In genomic region chr2:975095-975494, GRCh38 we compare ENCODE assay signal across 32 cellular contexts. TPM values are rescaled to one million over a fixed set of nuclear protein-coding genes. Genes with fewer than 3 reads are reported as not detected.
A peak's percentile ranks its signal among the peaks of the same experiment; 100 is the strongest.
DNase-seq lines count a peak whose midpoint lies in the region; ATAC-seq and TF ChIP-seq lines count a peak whose summit lies in the region.
"Had no signal": no experiment of that assay in that cellular context is flagged by ENCODE, and none has a peak within 500 bp of the region (broad histone marks: within the 10 kb centered on the region; RNA-seq: fewer than 3 reads in every experiment).

No MANE protein-coding gene starts in this region.

- POLR2A ChIA-PET in CD4-positive, alpha-beta T cell (lab: Charles Lee), result interaction anchor here (1.5 kb wide), 1 partner anchor 10 kb away, joined by 8 read pairs; no protein-coding TSS in a partner anchor
- POLR2A ChIA-PET in HEK293 (lab: Yijun Ruan, JAX), result interaction anchor here (1.1 kb wide), 1 partner anchor 15 kb away, joined by 3 read pairs; no protein-coding TSS in a partner anchor

- no peak overlapping the region for H3K4me3 ChIP-seq in HEK293 (ENCODE audit: low read depth, low read length)
- no peak overlapping the region for H3K4me3 ChIP-seq in Peyer's patch
- H3K4me3 ChIP-seq in heart right ventricle, result no peak overlapping the region
- H3K4me3 ChIP-seq: ascending aorta, cardiac muscle cell, colonic mucosa, GM23248, right atrium auricular region, SJSA1, stomach, thyroid gland had no signal

- no peaks in the 10 kb centered on the region for H3K9me3 ChIP-seq in CD4-positive, alpha-beta T cell (ENCODE audit: control insufficient read depth, low read length)
- H3K9me3 ChIP-seq in HEK293 (ENCODE audit: control insufficient read depth, insufficient read depth, low read depth, low read length), result no peaks in the 10 kb centered on the region
- H3K9me3 ChIP-seq in Peyer's patch, result no peaks in the 10 kb centered on the region
- peaks cover 0 to 5% (median 0%) of the 10 kb centered on the region in 11 donors for H3K9me3 ChIP-seq in heart right ventricle
- H3K9me3 ChIP-seq: ascending aorta, colonic mucosa, right atrium auricular region, SJSA1, stomach, thyroid gland had no signal

- no peak overlapping the region for H3K27ac Mint-ChIP-seq in CD4-positive, alpha-beta T cell
- peak overlapping the region; percentile 87 for H3K27ac Mint-ChIP-seq in activated naive CD8-positive, alpha-beta T cell treated with anti-CD3 and anti-CD28 coated beads for 36 hours
- peak overlapping the region; percentile 10 to 43 for H3K27ac Mint-ChIP-seq in natural killer cell
- H3K27ac Mint-ChIP-seq: activated naive CD4-positive, alpha-beta T cell treated with anti-CD3 and anti-CD28 coated beads, Interleukin-2, amount 50 U/mL, for 72 hours; activated T-helper 2 cell treated with anti-CD3 and anti-CD28 coated beads, Interferon-gamma antibody, Interleukin-2, Interleukin-4, amounts not matched to agents 10 μg/mL and 5 μg/mL and 100 μg/mL, durations not matched to agents 14 hours and 24 hours and 36 hours; HFFc6 had no signal

- peaks cover 10% of the 10 kb centered on the region for H3K4me1 ChIP-seq in HEK293 (ENCODE audit: control insufficient read depth, insufficient read depth, low read length)
- no peaks in the 10 kb centered on the region for H3K4me1 ChIP-seq in Peyer's patch
- H3K4me1 ChIP-seq in heart right ventricle, result peaks cover 0 to 14% (median 8%) of the 10 kb centered on the region in 9 donors
- H3K4me1 ChIP-seq: ascending aorta, colonic mucosa had no signal

- no peak for DNase-seq in CD4-positive, alpha-beta T cell
- no peak for DNase-seq in activated naive CD8-positive, alpha-beta T cell treated with anti-CD3 and anti-CD28 coated beads for 36 hours
- DNase-seq in natural killer cell (no peak), G401 (ENCODE audit: low spot score) (no peak), Peyer's patch (no peak), heart right ventricle (no peak)
- DNase-seq: activated B cell treated with CpG ODN at 0.5 μM for 24 hours; activated CD4-positive, alpha-beta T cell treated with anti-CD3 and anti-CD28 coated beads, Interleukin-2, amount 50 U/mL, for 4 hours; activated CD8-positive, alpha-beta memory T cell treated with anti-CD3 and anti-CD28 coated beads, Interleukin-2, amount 50 U/mL, for 48 hours; colonic mucosa; effector CD8-positive, alpha-beta T cell; GM23248; HFFc6; hypothalamus; left colon; NCI-H1092; NCI-H1694 treated with DMSO at 0.1 percent for 48 hours; NCI-H510A; posterior cingulate gyrus; stimulated activated CD4-positive, alpha-beta T cell treated with anti-CD3 and anti-CD28 coated beads, Interleukin-1b, Interleukin-23, amount 100 ng/mL, for 48 hours; stomach; T-helper 1 cell had no signal

- TF ChIP-seq CTCF in CD4-positive, alpha-beta T cell (IDR thresholded peaks at IDR 0.05), result no peak
- no peak for TF ChIP-seq CTCF in HEK293 (tag by site-specific recombination; IDR thresholded peaks at IDR 0.05)
- no peak for TF ChIP-seq CTCF in natural killer cell (IDR thresholded peaks at IDR 0.05)
- no peak for TF ChIP-seq CTCF in Peyer's patch (IDR thresholded peaks at IDR 0.05)
- no peak for TF ChIP-seq CTCF in heart right ventricle (IDR thresholded peaks at IDR 0.05)

- peaks cover 3% of the 10 kb centered on the region for H3K9me3 Mint-ChIP-seq in CD4-positive, alpha-beta T cell
- peaks cover 26% of the 10 kb centered on the region for H3K9me3 Mint-ChIP-seq in activated naive CD8-positive, alpha-beta T cell treated with anti-CD3 and anti-CD28 coated beads for 36 hours
- H3K9me3 Mint-ChIP-seq in natural killer cell, result peaks cover 0 to 7% of the 10 kb centered on the region in 2 donors

- no peaks in the 10 kb centered on the region for H3K36me3 Mint-ChIP-seq in CD4-positive, alpha-beta T cell (ENCODE audit: low read depth)
- H3K36me3 Mint-ChIP-seq in activated naive CD8-positive, alpha-beta T cell treated with anti-CD3 and anti-CD28 coated beads for 36 hours, result peaks cover 41% of the 10 kb centered on the region
- peaks cover 10% of the 10 kb centered on the region for H3K36me3 Mint-ChIP-seq in natural killer cell

- TF ChIP-seq POLR2A in Peyer's patch (IDR thresholded peaks at IDR 0.05), result no peak

- ATAC-seq in CD4-positive, alpha-beta T cell (ENCODE audit: poor library complexity), result no peak
- peak in 1 of 3 donors; percentile 8 for ATAC-seq in natural killer cell
- no peak for ATAC-seq in heart right ventricle
- ATAC-seq: left colon had no signal

- H3K27me3 ChIP-seq in CD4-positive, alpha-beta T cell (ENCODE audit: control insufficient read depth, insufficient read depth, low read length), result peaks cover 6% of the 10 kb centered on the region
- no peaks in the 10 kb centered on the region for H3K27me3 ChIP-seq in Peyer's patch
- H3K27me3 ChIP-seq in heart right ventricle, result peaks cover 0 to 13% (median 5%) of the 10 kb centered on the region in 7 donors
- H3K27me3 ChIP-seq: ascending aorta, cardiac muscle cell, colonic mucosa, right atrium auricular region, SJSA1, thyroid gland had no signal

- peaks cover 23% of the 10 kb centered on the region for H3K4me1 Mint-ChIP-seq in CD4-positive, alpha-beta T cell (ENCODE audit: low read depth)
- peaks cover 77% of the 10 kb centered on the region for H3K4me1 Mint-ChIP-seq in activated naive CD8-positive, alpha-beta T cell treated with anti-CD3 and anti-CD28 coated beads for 36 hours
- H3K4me1 Mint-ChIP-seq in natural killer cell, result peaks cover 23 to 26% of the 10 kb centered on the region in 2 donors

- peaks cover 22% of the 10 kb centered on the region for H3K27me3 Mint-ChIP-seq in CD4-positive, alpha-beta T cell
- no peaks in the 10 kb centered on the region for H3K27me3 Mint-ChIP-seq in activated naive CD8-positive, alpha-beta T cell treated with anti-CD3 and anti-CD28 coated beads for 36 hours
- H3K27me3 Mint-ChIP-seq in natural killer cell (ENCODE audit: low read depth in 2 of 2), result peaks cover 9 to 19% of the 10 kb centered on the region in 2 donors

- in situ Hi-C loops in G401 (cut with HindIII; ENCODE audit: low sequenced_read_pairs), result no loop called here

- H3K4me3 Mint-ChIP-seq in CD4-positive, alpha-beta T cell, result peak overlapping the region; percentile 26
- H3K4me3 Mint-ChIP-seq in activated naive CD8-positive, alpha-beta T cell treated with anti-CD3 and anti-CD28 coated beads for 36 hours, result peak overlapping the region; percentile 38
- H3K4me3 Mint-ChIP-seq in natural killer cell, result peak overlapping the region; percentile 64
- H3K4me3 Mint-ChIP-seq: HFFc6 had no signal

- intact Hi-C loops in CD4-positive, alpha-beta T cell (cut with DNase I, micrococcal nuclease), result no loop called here
- intact Hi-C loops in natural killer cell (cut with micrococcal nuclease) (no loop called here), heart right ventricle (cut with DNase I) (no loop called here)

- WGBS in heart right ventricle, 2 donors, result 75 to 81% methylated on average over 4 of the region's 4 CpGs

- no peak overlapping the region for H3K27ac ChIP-seq in CD4-positive, alpha-beta T cell (ENCODE audit: low read depth, low read length)
- H3K27ac ChIP-seq in HEK293 (ENCODE audit: extremely low read depth, low read depth, low read length), result no peak overlapping the region
- H3K27ac ChIP-seq in Peyer's patch, result no peak overlapping the region
- no peak overlapping the region for H3K27ac ChIP-seq in heart right ventricle
- H3K27ac ChIP-seq: ascending aorta, cardiac muscle cell, colonic mucosa, GM23248, right atrium auricular region, RWPE1, SJSA1, stomach, thyroid gland had no signal

- H3K36me3 ChIP-seq in HEK293 (ENCODE audit: control insufficient read depth in 2 of 2, insufficient read depth in 1 of 2, low read length in 2 of 2) (no peaks in the 10 kb centered on the region), Peyer's patch (no peaks in the 10 kb centered on the region), heart right ventricle (no peaks in the 10 kb centered on the region)
- H3K36me3 ChIP-seq: ascending aorta, cardiac muscle cell, colonic mucosa, right atrium auricular region, SJSA1, stomach, thyroid gland had no signal

- CTCF ChIA-PET in CD4-positive, alpha-beta T cell (lab: Charles Lee), result no interaction called here
- CTCF ChIA-PET in HEK293 (lab: Yijun Ruan, JAX), result interaction anchor here (0.6 kb wide), 1 partner anchor 41 kb away, joined by 4 read pairs; no protein-coding TSS in a partner anchor

TF ChIP-seq in HEK293, 187 proteins besides CTCF, POLR2A, EP300 and RAD21:
- peak; percentile 58 for TF ChIP-seq ZNF18 (tag by site-specific recombination; IDR thresholded peaks at IDR 0.05)
- TF ChIP-seq ZXDB (tag by site-specific recombination; IDR thresholded peaks at IDR 0.05), result no peak
TF ChIP-seq in HEK293: peak in this region for 1.

RNA-seq across cellular contexts. Expression of gene SNTG2, which starts 24.4 kb away (rescaled TPM):
- total RNA-seq in CD4-positive, alpha-beta T cell, result 1 to 10 TPM; 1.1 to 1.5 TPM
- 1 to 10 TPM; 3.6 to 3.8 TPM for total RNA-seq in activated naive CD8-positive, alpha-beta T cell treated with anti-CD3 and anti-CD28 coated beads for 36 hours
- total RNA-seq in natural killer cell, result not detected
- total RNA-seq in G401 (2014; rRNA removed; shearing (Covaris generic)), result not detected in 2 replicates
- total RNA-seq in Peyer's patch, result 10 to 100 TPM in 1 of 4 donors, 1 to 10 TPM in 3; 1.8 to 65.2 (median 3.9) TPM
- 1 to 10 TPM in 6 of 10 donors, under 1 TPM in 3, not detected in 1; 0.49 to 2.8 (median 1.2) TPM for total RNA-seq in heart right ventricle
- polyA plus RNA-seq in heart right ventricle, result 1 to 10 TPM in 1 of 2 donors, under 1 TPM in 1; 0.39 to 1.0 TPM
- total RNA-seq: activated T-helper 2 cell treated with anti-CD3 and anti-CD28 coated beads, Interferon-gamma antibody, Interleukin-2, Interleukin-4, amounts not matched to agents 10 μg/mL and 5 μg/mL and 100 μg/mL, durations not matched to agents 14 hours and 24 hours and 36 hours; GM23248; HFFc6; OCI-LY7 had no signal
- polyA plus RNA-seq: GM23248 had no signal
